In the genomic region with DNA sequence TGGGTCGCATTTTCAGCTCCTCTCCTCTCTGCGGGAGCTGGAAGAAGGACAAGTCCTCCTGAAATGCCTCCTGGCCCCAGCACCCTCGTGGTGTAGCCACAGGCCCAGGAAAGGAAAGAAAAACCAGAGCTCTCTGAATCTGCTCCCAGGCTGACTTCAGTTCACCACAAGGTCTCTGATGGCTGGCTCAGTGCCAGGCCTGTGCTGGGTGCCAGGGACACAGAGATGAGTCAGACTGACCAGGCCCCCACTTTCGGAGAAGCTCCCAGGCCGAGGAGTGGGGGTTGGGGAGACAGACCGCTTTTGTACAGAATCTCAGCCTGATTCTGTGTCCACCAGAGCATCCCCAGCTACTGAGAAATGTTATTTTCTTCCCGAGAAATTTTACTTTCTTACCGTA, we compare ENCODE assay signal across 8 cellular contexts. TPM values are rescaled to one million over a fixed set of nuclear protein-coding genes. Genes with fewer than 3 reads are reported as not detected.
DNase-seq lines count a peak whose midpoint lies in the region; ATAC-seq, FAIRE-seq and TF ChIP-seq lines count a peak whose summit lies in the region.

No MANE protein-coding gene starts in this region.

- peaks cover 27% of the 10 kb centered on the region for H4K20me1 ChIP-seq in astrocyte (ENCODE audit: insufficient read depth, low read length)

- H3K27ac Mint-ChIP-seq in T-helper 17 cell (peak overlapping the region; percentile 95), astrocyte (ENCODE audit: unreplicated experiment) (peak overlapping the region; percentile 92), immature natural killer cell (peak overlapping the region; percentile 73 to 99 (median 84))

- H3K36me3 Mint-ChIP-seq in T-helper 17 cell (ENCODE audit: low read depth) = peaks cover 13% of the 10 kb centered on the region
- H3K36me3 Mint-ChIP-seq in astrocyte (ENCODE audit: low read depth, unreplicated experiment) = peaks cover 40% of the 10 kb centered on the region
- peaks cover 23 to 51% (median 39%) of the 10 kb centered on the region in 3 donors for H3K36me3 Mint-ChIP-seq in immature natural killer cell

- H3K79me2 ChIP-seq in astrocyte (ENCODE audit: insufficient read depth, low read length) = peaks cover 19% of the 10 kb centered on the region

- no peaks in the 10 kb centered on the region for H3K27me3 Mint-ChIP-seq in T-helper 17 cell
- H3K27me3 Mint-ChIP-seq in astrocyte (ENCODE audit: low read depth, unreplicated experiment) = no peaks in the 10 kb centered on the region
- H3K27me3 Mint-ChIP-seq in immature natural killer cell (ENCODE audit: low read depth in 3 of 3) = peaks cover 16 to 22% (median 19%) of the 10 kb centered on the region in 3 donors

- no peak for TF ChIP-seq CTCF in astrocyte (IDR thresholded peaks at IDR 0.05; ENCODE audit: insufficient read depth, low read depth, low read length)

- peak overlapping the region; percentile 92 for H3K27ac ChIP-seq in astrocyte (ENCODE audit: low read depth, low read length)

- H3K36me3 ChIP-seq in astrocyte (ENCODE audit: insufficient read depth, low read length) = no peaks in the 10 kb centered on the region

- ATAC-seq in HG02885 (IDR thresholded peaks at IDR 0.05; ENCODE audit: poor library complexity, unreplicated experiment) = peak; percentile 46
- peak; percentile 35 for ATAC-seq in T-helper 17 cell

- H3K27me3 ChIP-seq in astrocyte (ENCODE audit: insufficient read depth, low read length) = no peaks in the 10 kb centered on the region

- H3K4me3 Mint-ChIP-seq in T-helper 17 cell = peak overlapping the region; percentile 55
- H3K4me3 Mint-ChIP-seq in astrocyte (ENCODE audit: unreplicated experiment) = peak overlapping the region; percentile 40
- peak overlapping the region; percentile 35 to 71 (median 62) for H3K4me3 Mint-ChIP-seq in immature natural killer cell

- peaks cover 42% of the 10 kb centered on the region for H3K4me1 ChIP-seq in astrocyte (ENCODE audit: insufficient read depth, low read length)

- H3K4me1 Mint-ChIP-seq in T-helper 17 cell = peaks cover 57% of the 10 kb centered on the region
- peaks cover 56% of the 10 kb centered on the region for H3K4me1 Mint-ChIP-seq in astrocyte (ENCODE audit: low read depth, unreplicated experiment)
- peaks cover 93 to 99% of the 10 kb centered on the region in 2 donors for H3K4me1 Mint-ChIP-seq in immature natural killer cell

- FAIRE-seq in astrocyte (lab: Jason Lieb, UNC) = peak; percentile 73

- H3K9me3 ChIP-seq in T-helper 17 cell (ENCODE audit: control insufficient read depth, low read length, poor library complexity, severe bottlenecking) (no peaks in the 10 kb centered on the region), astrocyte (ENCODE audit: insufficient read depth, low read depth, low read length) (no peaks in the 10 kb centered on the region)

- DNase-seq in COLO829 (ENCODE audit: low spot score) (peak; percentile 98), T-helper 17 cell (peak; percentile 49 to 60 (median 58)), astrocyte (ENCODE audit: low read depth) (peak; percentile 96), immature natural killer cell (peak; percentile 75 to 82 (median 76)), NCI-H2171 treated with DMSO at 0.1 percent for 48 hours (lab: John Stamatoyannopoulos, UW) (no peak), NOMO-1 treated with DMSO at 0.1 percent for 48 hours (lab: John Stamatoyannopoulos, UW; ENCODE audit: unreplicated experiment) (no peak)
- peak; percentile 56 to 59 for DNase-seq in stimulated activated CD4-positive, alpha-beta T cell treated with anti-CD3 and anti-CD28 coated beads, Interleukin-15, amount 100 ng/mL, for 48 hours (ENCODE audit: low read depth in 2 of 2)

- no peak overlapping the region for H2AFZ ChIP-seq in astrocyte (ENCODE audit: low read depth, low read length)

- H3K9me3 Mint-ChIP-seq in astrocyte (ENCODE audit: unreplicated experiment) (peaks cover 13% of the 10 kb centered on the region), immature natural killer cell (peaks cover 0 to 3% (median 0%) of the 10 kb centered on the region in 6 donors)

- H3K4me3 ChIP-seq in astrocyte (ENCODE audit: insufficient read depth, low read depth, low read length) = peak overlapping the region; percentile 43

- peak overlapping the region; percentile 82 for H3K4me2 ChIP-seq in astrocyte (ENCODE audit: low read length)

- H3K9ac ChIP-seq in astrocyte (ENCODE audit: low read length) = peak overlapping the region; percentile 68

RNA-seq across cellular contexts. Expression of gene GLIPR2, which starts 12.1 kb away (rescaled TPM):
- total RNA-seq in T-helper 17 cell (10 to 100 TPM; 32.5 to 51.4 TPM), astrocyte (150 and 157 TPM in 2 replicates)
- polyA plus RNA-seq in immature natural killer cell = 100 to 1,000 TPM; 327 to 486 (median 374) TPM

RNA-seq across cellular contexts. Expression of gene CCIN, which starts 20.5 kb away (rescaled TPM):
- total RNA-seq in T-helper 17 cell (1 to 10 TPM in 1 of 2 donors, under 1 TPM in 1; 0.50 to 1.4 TPM), astrocyte (1.1 and 1.9 TPM in 2 replicates)
- polyA plus RNA-seq in immature natural killer cell = under 1 TPM in 1 of 3 donors, not detected in 2; 0.43 TPM

RNA-seq across cellular contexts. Expression of gene CLTA, which starts 42.1 kb away (rescaled TPM):
- 10 to 100 TPM; 30.3 to 43.4 TPM for total RNA-seq in T-helper 17 cell
- 386 and 424 TPM in 2 replicates for total RNA-seq in astrocyte
- 100 to 1,000 TPM in 1 of 3 donors, 10 to 100 TPM in 2; 62.2 to 121 (median 89.0) TPM for polyA plus RNA-seq in immature natural killer cell

Comparison
In these comparisons a context has a peak if more than half of its experiments do, and no peak if none do; other contexts are left out.
1. DNase-seq: peak in COLO829 (single experiment), T-helper 17 cell (3 of 3), astrocyte (single experiment), immature natural killer cell (3 of 3) and stimulated activated CD4-positive, alpha-beta T cell treated with anti-CD3 and anti-CD28 coated beads, Interleukin-15, amount 100 ng/mL, for 48 hours (2 of 2); none in NCI-H2171 treated with DMSO at 0.1 percent for 48 hours (single experiment) and NOMO-1 treated with DMSO at 0.1 percent for 48 hours (single experiment).
2. Peak in every context shown above with its lines, with median percentiles within 50 percentile points of each other: H3K27ac Mint-ChIP-seq and H3K4me3 Mint-ChIP-seq.